In the genomic region with DNA sequence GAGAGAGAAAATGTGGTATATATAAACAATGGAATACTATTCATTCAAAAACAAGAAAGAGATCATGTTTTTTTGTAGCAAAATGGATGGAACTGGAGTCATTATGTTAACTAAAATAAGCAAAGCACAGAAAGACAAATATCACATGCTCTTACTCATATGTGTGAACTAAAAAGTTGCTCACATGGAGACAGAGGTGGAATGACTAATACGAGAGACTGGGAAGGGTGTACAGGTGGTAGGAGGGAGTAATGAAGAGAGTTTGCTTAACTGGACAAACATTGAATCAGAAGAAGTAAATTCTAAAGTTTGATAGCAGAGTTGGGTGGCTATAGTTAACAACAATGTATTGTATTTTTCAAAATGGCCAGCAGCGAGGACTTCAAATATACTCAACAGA, we compare ENCODE assay signal across 21 cellular contexts.
DNase-seq lines count a peak whose midpoint lies in the region; ATAC-seq and TF ChIP-seq lines count a peak whose summit lies in the region.
"Had no signal": no experiment of that assay in that cellular context is flagged by ENCODE, and none has a peak within 500 bp of the region (broad histone marks: within the 10 kb centered on the region; RNA-seq: fewer than 3 reads in every experiment).

No MANE protein-coding gene starts in this region.

- intact Hi-C loops in MCF 10A (cut with micrococcal nuclease): no loop called here
- intact Hi-C loops in breast epithelium (cut with DNase I; ENCODE audit: low total_unique reads): no loop called here

- CTCF ChIA-PET in MCF 10A (lab: Yijun Ruan, JAX): no interaction called here

- no peaks in the 10 kb centered on the region for H3K36me3 ChIP-seq in breast epithelium
- H3K36me3 ChIP-seq: BLaER1 treated with 17β-estradiol and CSF1 and Interleukin-3, amounts not matched to agents 10 nM and 100 nM had no signal

- in situ Hi-C loops in astrocyte of the spinal cord (cut with HindIII; ENCODE audit: low sequenced_read_pairs): no loop called here

- H3K4me3 Mint-ChIP-seq in MCF 10A (ENCODE audit: unreplicated experiment): no peak overlapping the region
- H3K4me3 Mint-ChIP-seq: CD8-positive, alpha-beta memory T cell had no signal

- DNase-seq in MCF 10A (ENCODE audit: unreplicated experiment): peak; percentile 1
- DNase-seq in breast epithelium (ENCODE audit: low spot score in 2 of 2): no peak
- DNase-seq in astrocyte of the spinal cord (ENCODE audit: low read depth, low spot score): peak; percentile 15
- peak; percentile 2 for DNase-seq in fibroblast of peridontal ligament (ENCODE audit: extremely low read depth)
- DNase-seq in foreskin fibroblast: no peak
- DNase-seq: ACHN; CD8-positive, alpha-beta memory T cell; EL; GF-D8; NCI-H1092; NCI-H1436; NCI-H187 treated with DMSO at 0.1 percent for 48 hours; NCI-H2227 treated with DMSO at 0.1 percent for 48 hours; NCI-H510A; NK-92 treated with Interleukin-12 subunit alpha and Interleukin-12 subunit beta, amount 100 ng/mL, for 24 hours; SHP77 had no signal

- POLR2A ChIA-PET in MCF 10A (lab: Yijun Ruan, JAX): no interaction called here

- no peak for TF ChIP-seq POLR2A in breast epithelium (IDR thresholded peaks at IDR 0.05)

- H3K36me3 Mint-ChIP-seq in MCF 10A (ENCODE audit: insufficient read depth, unreplicated experiment): no peaks in the 10 kb centered on the region

- ATAC-seq in GM18517 (IDR thresholded peaks at IDR 0.05; ENCODE audit: unreplicated experiment): no peak
- no peak for ATAC-seq in GM18909 (IDR thresholded peaks at IDR 0.05; ENCODE audit: poor library complexity, unreplicated experiment)
- ATAC-seq in GM18873 (IDR thresholded peaks at IDR 0.05; ENCODE audit: low FRiP score, unreplicated experiment): no peak

- BruUV-seq in MCF 10A (replicated peaks; lab: Mats Ljungman, UMichigan): no TSS peak

- peaks cover 20% of the 10 kb centered on the region for H3K9me3 Mint-ChIP-seq in MCF 10A (ENCODE audit: unreplicated experiment)

- no peak overlapping the region for H3K4me3 ChIP-seq in breast epithelium
- H3K4me3 ChIP-seq in astrocyte of the spinal cord (ENCODE audit: low read depth, low read length): no peak overlapping the region
- no peak overlapping the region for H3K4me3 ChIP-seq in foreskin fibroblast (ENCODE audit: low read depth in 1 of 2, low read length in 2 of 2)
- H3K4me3 ChIP-seq: BLaER1 treated with 17β-estradiol and CSF1 and Interleukin-3, amounts not matched to agents 10 nM and 100 nM had no signal

- no peak overlapping the region for H3K27ac Mint-ChIP-seq in MCF 10A (ENCODE audit: low read depth, unreplicated experiment)
- H3K27ac Mint-ChIP-seq: CD8-positive, alpha-beta memory T cell had no signal

- no peak for TF ChIP-seq CTCF in MCF 10A (IDR thresholded peaks at IDR 0.05; ENCODE audit: unreplicated experiment)
- no peak for TF ChIP-seq CTCF in breast epithelium (IDR thresholded peaks at IDR 0.05)
- TF ChIP-seq CTCF in astrocyte of the spinal cord (IDR thresholded peaks at IDR 0.05; ENCODE audit: low read depth, low read length): no peak
- no peak for TF ChIP-seq CTCF in foreskin fibroblast (IDR thresholded peaks at IDR 0.05; ENCODE audit: low read depth, low read length)

- H3K27me3 Mint-ChIP-seq in MCF 10A (ENCODE audit: insufficient read depth, unreplicated experiment): no peaks in the 10 kb centered on the region
- H3K27me3 Mint-ChIP-seq: CD8-positive, alpha-beta memory T cell had no signal

- no peaks in the 10 kb centered on the region for H3K4me1 ChIP-seq in breast epithelium
- H3K4me1 ChIP-seq: BLaER1 treated with 17β-estradiol and CSF1 and Interleukin-3, amounts not matched to agents 10 nM and 100 nM had no signal

- H3K4me1 Mint-ChIP-seq in MCF 10A (ENCODE audit: insufficient read depth, unreplicated experiment): peaks cover 6% of the 10 kb centered on the region
- H3K4me1 Mint-ChIP-seq: CD8-positive, alpha-beta memory T cell had no signal

- no peak overlapping the region for H3K27ac ChIP-seq in breast epithelium
- H3K27ac ChIP-seq: 22Rv1; BLaER1 treated with 17β-estradiol and CSF1 and Interleukin-3, amounts not matched to agents 10 nM and 100 nM had no signal

- no peaks in the 10 kb centered on the region for H3K27me3 ChIP-seq in breast epithelium
- H3K27me3 ChIP-seq: BLaER1 treated with 17β-estradiol and CSF1 and Interleukin-3, amounts not matched to agents 10 nM and 100 nM had no signal

- H3K9me3 ChIP-seq in breast epithelium: peaks cover 0 to 25% of the 10 kb centered on the region in 2 donors

Comparison
In these comparisons a context has a peak if more than half of its experiments do, and no peak if none do; other contexts are left out.
1. DNase-seq: peak in MCF 10A (single experiment), astrocyte of the spinal cord (single experiment) and fibroblast of peridontal ligament (single experiment); none in breast epithelium (0 of 2) and foreskin fibroblast (0 of 2).